ENCODE assay signal across 18 cellular contexts in the genomic region with DNA sequence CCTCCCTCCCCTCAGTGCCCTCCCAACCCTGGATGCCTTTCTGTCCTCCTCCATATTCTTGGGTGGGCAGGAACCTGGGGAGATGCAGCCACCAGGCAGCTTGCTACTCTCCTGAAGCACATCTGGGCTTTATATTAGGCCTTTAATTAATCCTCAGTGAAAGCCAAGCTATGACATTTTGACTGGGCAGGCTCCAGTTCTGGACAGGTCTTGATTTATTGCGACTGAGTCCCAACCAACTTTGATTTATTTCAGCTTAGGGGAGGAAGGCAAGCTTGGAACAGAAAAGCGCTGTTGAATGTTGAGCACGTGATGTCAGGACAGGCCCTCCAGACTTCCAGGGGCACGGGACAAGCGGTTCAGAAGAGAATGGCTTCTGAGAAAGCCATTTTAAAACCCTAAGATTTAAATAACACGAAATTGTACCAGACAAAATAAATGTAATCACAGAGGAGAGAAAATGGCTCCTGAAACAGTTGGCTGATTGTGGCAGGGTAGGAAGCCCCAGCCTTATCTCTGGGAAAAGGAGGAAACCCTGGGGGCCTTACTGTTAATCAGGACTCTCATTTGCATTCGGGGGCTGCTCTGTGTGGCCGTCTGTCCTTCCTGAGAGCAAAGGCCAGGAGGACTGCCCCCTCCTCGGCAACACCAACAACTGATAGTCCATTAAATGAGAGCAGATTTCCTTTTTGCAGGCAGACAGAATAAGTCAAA.
DNase-seq lines count a peak whose midpoint lies in the region; ATAC-seq and TF ChIP-seq lines count a peak whose summit lies in the region.
"Had no signal": no experiment of that assay in that cellular context is flagged by ENCODE, and none has a peak within 500 bp of the region (broad histone marks: within the 10 kb centered on the region; RNA-seq: fewer than 3 reads in every experiment).

No MANE protein-coding gene starts in this region.

- no peak overlapping the region for H3K9ac ChIP-seq in SK-N-SH

- no peaks in the 10 kb centered on the region for H4K20me1 ChIP-seq in SK-N-SH (ENCODE audit: insufficient read depth)

- H3K27ac ChIP-seq in SK-N-SH (ENCODE audit: low read depth in 2 of 2, low read length in 1 of 2) (peak overlapping the region; percentile 23 to 98; a peak in 3 of 4 replicates), coronary artery (peak overlapping the region; percentile 34 to 57)
- H3K27ac ChIP-seq: SJSA1 had no signal

- H3K36me3 Mint-ChIP-seq in mesothelial cell of epicardium, result no peaks in the 10 kb centered on the region
- peaks cover 3% of the 10 kb centered on the region for H3K36me3 Mint-ChIP-seq in type B pancreatic cell
- no peaks in the 10 kb centered on the region for H3K36me3 Mint-ChIP-seq in activated naive CD4-positive, alpha-beta T cell treated with anti-CD3 and anti-CD28 coated beads, Interleukin-2, amount 10 ng/mL, durations not matched to agents 7 days and 5 days
- H3K36me3 Mint-ChIP-seq: activated naive CD4-positive, alpha-beta T cell treated with anti-CD3 and anti-CD28 coated beads, Interleukin-2, amount 50 U/mL, for 72 hours had no signal

- no peak overlapping the region for H3K4me2 ChIP-seq in SK-N-SH

- H3K9me2 ChIP-seq in SK-N-SH, result no peaks in the 10 kb centered on the region

- no peaks in the 10 kb centered on the region for H3K79me2 ChIP-seq in SK-N-SH (ENCODE audit: insufficient read depth)

- CTCF ChIA-PET in SK-N-SH (lab: Yijun Ruan, JAX), result interaction anchor here (0.5 to 2.2 kb wide), 5 partner anchors 10 to 200 kb away, joined by 3 to 9 read pairs (median 3); no protein-coding TSS in a partner anchor
- CTCF ChIA-PET in activated naive CD4-positive, alpha-beta T cell treated with anti-CD3 and anti-CD28 coated beads, Interleukin-2, amount 10 ng/mL, durations not matched to agents 7 days and 5 days (lab: Charles Lee), result no interaction called here

- H3K27me3 ChIP-seq in SK-N-SH (ENCODE audit: insufficient read depth), result no peaks in the 10 kb centered on the region
- H3K27me3 ChIP-seq: esophagus squamous epithelium, SJSA1 had no signal

- H3K27ac Mint-ChIP-seq in mesothelial cell of epicardium, result peak overlapping the region; percentile 62
- peak overlapping the region; percentile 44 for H3K27ac Mint-ChIP-seq in type B pancreatic cell
- no peak overlapping the region for H3K27ac Mint-ChIP-seq in activated naive CD4-positive, alpha-beta T cell treated with anti-CD3 and anti-CD28 coated beads, Interleukin-2, amount 10 ng/mL, durations not matched to agents 7 days and 5 days
- H3K27ac Mint-ChIP-seq: activated naive CD4-positive, alpha-beta T cell treated with anti-CD3 and anti-CD28 coated beads, Interleukin-2, amount 50 U/mL, for 72 hours; dendritic cell treated with granulocyte-macrophage colony-stimulating factor and Interleukin-4, amounts not matched to agents 40 ng/mL and 50 ng/mL, for 4 days; memory B cell had no signal

- POLR2A ChIA-PET in SK-N-SH (lab: Yijun Ruan, JAX), result interaction anchor here (0.7 kb wide), 1 partner anchor 101 kb away, joined by 3 read pairs; no protein-coding TSS in a partner anchor

- peaks cover 43% of the 10 kb centered on the region for H3K4me1 Mint-ChIP-seq in mesothelial cell of epicardium
- H3K4me1 Mint-ChIP-seq in type B pancreatic cell (ENCODE audit: unreplicated experiment), result peaks cover 20% of the 10 kb centered on the region
- H3K4me1 Mint-ChIP-seq in activated naive CD4-positive, alpha-beta T cell treated with anti-CD3 and anti-CD28 coated beads, Interleukin-2, amount 10 ng/mL, durations not matched to agents 7 days and 5 days, result no peaks in the 10 kb centered on the region
- H3K4me1 Mint-ChIP-seq: memory B cell had no signal

- H3F3A ChIP-seq in SK-N-SH (replicated peaks; ENCODE audit: insufficient read depth), result no peaks in the 10 kb centered on the region

- no peak overlapping the region for H3K4me3 ChIP-seq in SK-N-SH (ENCODE audit: low read depth in 2 of 2, low read length in 1 of 2)
- no peak overlapping the region for H3K4me3 ChIP-seq in coronary artery
- H3K4me3 ChIP-seq: esophagus squamous epithelium, GM12878, SJSA1 had no signal

- no peaks in the 10 kb centered on the region for H3K36me3 ChIP-seq in SK-N-SH (replicated peaks in 1 of 2; ENCODE audit: control insufficient read depth in 1 of 2, insufficient read depth in 2 of 2, low read length in 1 of 2)
- H3K36me3 ChIP-seq: esophagus squamous epithelium, SJSA1 had no signal

- H3K27me3 Mint-ChIP-seq in mesothelial cell of epicardium (ENCODE audit: low read depth), result peaks cover 3% of the 10 kb centered on the region
- H3K27me3 Mint-ChIP-seq in type B pancreatic cell, result peaks cover 20% of the 10 kb centered on the region
- H3K27me3 Mint-ChIP-seq in activated naive CD4-positive, alpha-beta T cell treated with anti-CD3 and anti-CD28 coated beads, Interleukin-2, amount 10 ng/mL, durations not matched to agents 7 days and 5 days, result no peaks in the 10 kb centered on the region
- H3K27me3 Mint-ChIP-seq: dendritic cell treated with granulocyte-macrophage colony-stimulating factor and Interleukin-4, amounts not matched to agents 40 ng/mL and 50 ng/mL, for 4 days; memory B cell had no signal

- H3K4me1 ChIP-seq in SK-N-SH (ENCODE audit: control insufficient read depth in 1 of 2, insufficient read depth in 2 of 2, low read depth in 1 of 2, low read length in 1 of 2), result peaks cover 0 to 37% of the 10 kb centered on the region in 2 experiments; a peak in 2 of 4 replicates

- DNase-seq in SK-N-SH (peak; percentile 71), coronary artery (ENCODE audit: low spot score) (no peak), mesothelial cell of epicardium (ENCODE audit: low spot score in 2 of 2, unreplicated experiment in 2 of 2) (no peak), type B pancreatic cell (ENCODE audit: extremely low spot score, unreplicated experiment) (no peak)
- DNase-seq in activated naive CD4-positive, alpha-beta T cell treated with anti-CD3 and anti-CD28 coated beads, Interleukin-2, amount 10 ng/mL, durations not matched to agents 7 days and 5 days, result no peak
- DNase-seq: activated CD4-positive, alpha-beta T cell treated with anti-CD3 and anti-CD28 coated beads, Interleukin-2, amount 50 U/mL, for 4 hours; AML-193; esophagus squamous epithelium; NCI-H1694 treated with DMSO at 0.1 percent for 48 hours; NCI-H446; stimulated activated CD4-positive, alpha-beta T cell treated with anti-CD3 and anti-CD28 coated beads, Interleukin-2, amount 100 ng/mL, for 48 hours had no signal

- H3K9me3 Mint-ChIP-seq in mesothelial cell of epicardium (no peaks in the 10 kb centered on the region), type B pancreatic cell (no peaks in the 10 kb centered on the region)
- no peaks in the 10 kb centered on the region for H3K9me3 Mint-ChIP-seq in activated naive CD4-positive, alpha-beta T cell treated with anti-CD3 and anti-CD28 coated beads, Interleukin-2, amount 10 ng/mL, durations not matched to agents 7 days and 5 days
- H3K9me3 Mint-ChIP-seq: activated naive CD4-positive, alpha-beta T cell treated with anti-CD3 and anti-CD28 coated beads, Interleukin-2, amount 50 U/mL, for 72 hours; dendritic cell treated with granulocyte-macrophage colony-stimulating factor and Interleukin-4, amounts not matched to agents 40 ng/mL and 50 ng/mL, for 4 days; memory B cell had no signal

- H2AFZ ChIP-seq in SK-N-SH (ENCODE audit: low read depth), result no peak overlapping the region

- TF ChIP-seq RAD21 in SK-N-SH (IDR thresholded peaks at IDR 0.05; ENCODE audit: low read length), result peak; percentile 22

- no peaks in the 10 kb centered on the region for H3K9me3 ChIP-seq in SK-N-SH
- H3K9me3 ChIP-seq: esophagus squamous epithelium, SJSA1 had no signal

- ATAC-seq in GM19452 (IDR thresholded peaks at IDR 0.05; ENCODE audit: unreplicated experiment), result no peak
- no peak for ATAC-seq in GM19351 (IDR thresholded peaks at IDR 0.05; ENCODE audit: unreplicated experiment)
- ATAC-seq: activated naive CD4-positive, alpha-beta T cell treated with anti-CD3 and anti-CD28 coated beads, Interleukin-2, amount 50 U/mL, for 72 hours; GM12878 had no signal

- H3K4me3 Mint-ChIP-seq in mesothelial cell of epicardium (peak overlapping the region; percentile 3), type B pancreatic cell (peak overlapping the region; percentile 16)
- no peak overlapping the region for H3K4me3 Mint-ChIP-seq in activated naive CD4-positive, alpha-beta T cell treated with anti-CD3 and anti-CD28 coated beads, Interleukin-2, amount 10 ng/mL, durations not matched to agents 7 days and 5 days
- H3K4me3 Mint-ChIP-seq: dendritic cell treated with granulocyte-macrophage colony-stimulating factor and Interleukin-4, amounts not matched to agents 40 ng/mL and 50 ng/mL, for 4 days; memory B cell had no signal

- peak in 1 of 2 experiments; percentile 75; a peak in 2 of 4 replicates for TF ChIP-seq EP300 in SK-N-SH (IDR thresholded peaks at IDR 0.05; ENCODE audit: borderline replicate concordance in 1 of 2, low read depth in 1 of 2, low read length in 1 of 2)

- no peak for TF ChIP-seq CTCF in SK-N-SH (IDR thresholded peaks at IDR 0.05)
- TF ChIP-seq CTCF in coronary artery (IDR thresholded peaks at IDR 0.05), result no peak
- no peak for TF ChIP-seq CTCF in mesothelial cell of epicardium (IDR thresholded peaks at IDR 0.05; ENCODE audit: unreplicated experiment)
- TF ChIP-seq CTCF in type B pancreatic cell (conservative IDR thresholded peaks at IDR 0.05), result no peak

- WGBS in SK-N-SH (ENCODE audit: low lambda C conversion rate), result 58% methylated on average over 8 of the region's 9 CpGs

TF ChIP-seq in SK-N-SH, 30 proteins besides CTCF, POLR2A, EP300 and RAD21 (continues in another document):
- TF ChIP-seq, protein P1, sequence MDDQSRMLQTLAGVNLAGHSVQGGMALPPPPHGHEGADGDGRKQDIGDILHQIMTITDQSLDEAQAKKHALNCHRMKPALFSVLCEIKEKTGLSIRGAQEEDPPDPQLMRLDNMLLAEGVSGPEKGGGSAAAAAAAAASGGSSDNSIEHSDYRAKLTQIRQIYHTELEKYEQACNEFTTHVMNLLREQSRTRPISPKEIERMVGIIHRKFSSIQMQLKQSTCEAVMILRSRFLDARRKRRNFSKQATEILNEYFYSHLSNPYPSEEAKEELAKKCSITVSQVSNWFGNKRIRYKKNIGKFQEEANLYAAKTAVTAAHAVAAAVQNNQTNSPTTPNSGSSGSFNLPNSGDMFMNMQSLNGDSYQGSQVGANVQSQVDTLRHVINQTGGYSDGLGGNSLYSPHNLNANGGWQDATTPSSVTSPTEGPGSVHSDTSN (IDR thresholded peaks at IDR 0.05), result peak; percentile 85
- TF ChIP-seq ELF1 (IDR thresholded peaks at IDR 0.05), result no peak
- TF ChIP-seq POLR2AphosphoS5 (IDR thresholded peaks at IDR 0.05; ENCODE audit: low read depth, low read length), result peak; percentile 42; the same call in 1 of the 2 replicates
- peak; percentile 67 for TF ChIP-seq TCF12 (IDR thresholded peaks at IDR 0.05)
- TF ChIP-seq MXI1 (IDR thresholded peaks at IDR 0.05; ENCODE audit: low read depth, low read length), result no peak
- no peak for TF ChIP-seq GABPA (IDR thresholded peaks at IDR 0.05; ENCODE audit: low read depth)
